20 cellular contexts compared by ENCODE assay signal in genomic region chr5:151110992-151111391, GRCh38. TPM values are rescaled to one million over a fixed set of nuclear protein-coding genes. Genes with fewer than 3 reads are reported as not detected.
A peak's percentile ranks its signal among the peaks of the same experiment; 100 is the strongest.
DNase-seq lines count a peak whose midpoint lies in the region; ATAC-seq, FAIRE-seq and TF ChIP-seq lines count a peak whose summit lies in the region.
"Had no signal": no experiment of that assay in that cellular context is flagged by ENCODE, and none has a peak within 500 bp of the region (broad histone marks: within the 10 kb centered on the region; RNA-seq: fewer than 3 reads in every experiment).

No MANE protein-coding gene starts in this region.

- peaks cover 18% of the 10 kb centered on the region for H3K4me1 Mint-ChIP-seq in CD4-positive, alpha-beta T cell (ENCODE audit: low read depth)

- H3K27ac ChIP-seq in CD4-positive, alpha-beta T cell (ENCODE audit: low read depth, low read length) = no peak overlapping the region
- H3K27ac ChIP-seq in lower lobe of right lung (no peak overlapping the region), pancreas (no peak overlapping the region)
- H3K27ac ChIP-seq: breast epithelium, foreskin keratinocyte, KMS-11, SJCRH30, vagina had no signal

- peaks cover 22% of the 10 kb centered on the region for H3K4me1 ChIP-seq in lower lobe of right lung
- peaks cover 27 to 33% (median 32%) of the 10 kb centered on the region in 3 donors for H3K4me1 ChIP-seq in pancreas
- H3K4me1 ChIP-seq: breast epithelium, foreskin keratinocyte, SJCRH30 had no signal

- H3K4me3 Mint-ChIP-seq in CD4-positive, alpha-beta T cell = no peak overlapping the region

- H3K27ac Mint-ChIP-seq in CD4-positive, alpha-beta T cell = peak overlapping the region; percentile 49
- H3K27ac Mint-ChIP-seq: activated T-helper 2 cell treated with anti-CD3 and anti-CD28 coated beads, Interferon-gamma antibody, Interleukin-2, Interleukin-4, amounts not matched to agents 10 μg/mL and 5 μg/mL and 100 μg/mL, durations not matched to agents 14 hours and 24 hours and 36 hours had no signal

- ATAC-seq in CD4-positive, alpha-beta T cell (ENCODE audit: poor library complexity) = no peak
- ATAC-seq in GM18861 (IDR thresholded peaks at IDR 0.05; ENCODE audit: unreplicated experiment) (peak; percentile 37), HG03442 (IDR thresholded peaks at IDR 0.05; ENCODE audit: unreplicated experiment) (peak; percentile 32), left ventricle myocardium superior (peak; percentile 30), lower lobe of right lung (no peak), pancreas (no peak), HG03139 (IDR thresholded peaks at IDR 0.05; ENCODE audit: unreplicated experiment) (no peak)
- ATAC-seq: foreskin keratinocyte had no signal

- no peak for DNase-seq in CD4-positive, alpha-beta T cell
- DNase-seq in left ventricle myocardium superior (no peak), G401 (ENCODE audit: low spot score) (no peak), lower lobe of right lung (no peak), pancreas (no peak)
- DNase-seq: dermis blood vessel endothelial cell, foreskin keratinocyte, NCI-H1092 treated with DMSO at 0.1 percent for 48 hours, NCI-H2107, NCI-H510A treated with DMSO at 0.1 percent for 48 hours, sigmoid colon, SJCRH30, substantia nigra had no signal

- H3K36me3 ChIP-seq in lower lobe of right lung = peaks cover 77% of the 10 kb centered on the region
- H3K36me3 ChIP-seq in pancreas = no peaks in the 10 kb centered on the region
- H3K36me3 ChIP-seq: breast epithelium had no signal

- in situ Hi-C loops in G401 (cut with HindIII; ENCODE audit: low sequenced_read_pairs) = no loop called here

- CTCF ChIA-PET in CD4-positive, alpha-beta T cell (lab: Charles Lee) = no interaction called here

- H3K27me3 Mint-ChIP-seq in CD4-positive, alpha-beta T cell = no peaks in the 10 kb centered on the region

- intact Hi-C loops in CD4-positive, alpha-beta T cell (cut with DNase I, micrococcal nuclease) = loop anchor here in 1 of 2 experiments (10.0 kb wide), 1 partner anchor 556 kb away; no protein-coding TSS in a partner anchor
- intact Hi-C loops in left ventricle myocardium superior (cut with micrococcal nuclease) = loop anchor here (5.0 kb wide), 1 partner anchor 54 kb away; no protein-coding TSS in a partner anchor
- intact Hi-C loops in lower lobe of right lung (cut with DNase I) = no loop called here
- intact Hi-C loops in pancreas (cut with DNase I) = loop anchor here in 1 of 3 donors (10.0 kb wide), 1 partner anchor 46 kb away; no protein-coding TSS in a partner anchor

- TF ChIP-seq CTCF in CD4-positive, alpha-beta T cell (IDR thresholded peaks at IDR 0.05) = no peak
- TF ChIP-seq CTCF in lower lobe of right lung (IDR thresholded peaks at IDR 0.05) = no peak
- no peak for TF ChIP-seq CTCF in pancreas (IDR thresholded peaks at IDR 0.05)

- no peaks in the 10 kb centered on the region for H3K9me3 Mint-ChIP-seq in CD4-positive, alpha-beta T cell
- H3K9me3 Mint-ChIP-seq: activated T-helper 2 cell treated with anti-CD3 and anti-CD28 coated beads, Interferon-gamma antibody, Interleukin-2, Interleukin-4, amounts not matched to agents 10 μg/mL and 5 μg/mL and 100 μg/mL, durations not matched to agents 14 hours and 24 hours and 36 hours had no signal

- H3K4me3 ChIP-seq in lower lobe of right lung = no peak overlapping the region
- no peak overlapping the region for H3K4me3 ChIP-seq in pancreas
- H3K4me3 ChIP-seq: breast epithelium, sigmoid colon, SJCRH30, vagina had no signal

- POLR2A ChIA-PET in CD4-positive, alpha-beta T cell (lab: Charles Lee) = no interaction called here

- WGBS in pancreas, 2 donors = 97 to 99% methylated on average over 3 of the region's 3 CpGs

- no peak for FAIRE-seq in pancreas (lab: Jason Lieb, UNC)

- H3K9me3 ChIP-seq in CD4-positive, alpha-beta T cell (ENCODE audit: control insufficient read depth, low read length) = no peaks in the 10 kb centered on the region
- H3K9me3 ChIP-seq in lower lobe of right lung = no peaks in the 10 kb centered on the region
- no peaks in the 10 kb centered on the region for H3K9me3 ChIP-seq in pancreas
- H3K9me3 ChIP-seq: breast epithelium, sigmoid colon, SJCRH30, vagina had no signal

- H3K27me3 ChIP-seq in CD4-positive, alpha-beta T cell (ENCODE audit: control insufficient read depth, insufficient read depth, low read length) = no peaks in the 10 kb centered on the region
- H3K27me3 ChIP-seq in lower lobe of right lung (ENCODE audit: low read depth) (no peaks in the 10 kb centered on the region), pancreas (no peaks in the 10 kb centered on the region)
- H3K27me3 ChIP-seq: breast epithelium, foreskin keratinocyte, sigmoid colon, SJCRH30, vagina had no signal

- peaks cover 92% of the 10 kb centered on the region for H3K36me3 Mint-ChIP-seq in CD4-positive, alpha-beta T cell (ENCODE audit: low read depth)

RNA-seq across cellular contexts. Expression of gene TNIP1, which starts 30.2 kb away (rescaled TPM):
- total RNA-seq in CD4-positive, alpha-beta T cell = 100 to 1,000 TPM; 110 to 115 TPM
- total RNA-seq in left ventricle myocardium superior (137 TPM), lower lobe of right lung (99.6 TPM), pancreas (100 to 1,000 TPM in 1 of 6 donors, 10 to 100 TPM in 5; 66.3 to 118 (median 71.0) TPM)
- total RNA-seq in G401 (2014; rRNA removed; shearing (Covaris generic)) = 32.2 and 40.4 TPM in 2 replicates
- polyA plus RNA-seq in pancreas = 10 to 100 TPM; 36.4 to 54.7 TPM

RNA-seq across cellular contexts. Expression of gene ANXA6, which starts 46.6 kb away (rescaled TPM):
- total RNA-seq in CD4-positive, alpha-beta T cell = 100 to 1,000 TPM; 108 to 130 TPM
- total RNA-seq in left ventricle myocardium superior (214 TPM), lower lobe of right lung (120 TPM), pancreas (10 to 100 TPM; 39.6 to 70.8 (median 48.7) TPM)
- 299 and 371 TPM in 2 replicates for total RNA-seq in G401 (2014; rRNA removed; shearing (Covaris generic))
- 10 to 100 TPM; 37.0 to 64.2 TPM for polyA plus RNA-seq in pancreas

Comparison
In these comparisons a context has a peak if more than half of its experiments do, and no peak if none do; other contexts are left out.
1. ATAC-seq: peak in GM18861 (single experiment), HG03442 (single experiment) and left ventricle myocardium superior (single experiment); none in CD4-positive, alpha-beta T cell (single experiment), lower lobe of right lung (0 of 2), pancreas (0 of 4) and HG03139 (single experiment).